Comparison of ENCODE assay signal across 8 cellular contexts in the genomic region with DNA sequence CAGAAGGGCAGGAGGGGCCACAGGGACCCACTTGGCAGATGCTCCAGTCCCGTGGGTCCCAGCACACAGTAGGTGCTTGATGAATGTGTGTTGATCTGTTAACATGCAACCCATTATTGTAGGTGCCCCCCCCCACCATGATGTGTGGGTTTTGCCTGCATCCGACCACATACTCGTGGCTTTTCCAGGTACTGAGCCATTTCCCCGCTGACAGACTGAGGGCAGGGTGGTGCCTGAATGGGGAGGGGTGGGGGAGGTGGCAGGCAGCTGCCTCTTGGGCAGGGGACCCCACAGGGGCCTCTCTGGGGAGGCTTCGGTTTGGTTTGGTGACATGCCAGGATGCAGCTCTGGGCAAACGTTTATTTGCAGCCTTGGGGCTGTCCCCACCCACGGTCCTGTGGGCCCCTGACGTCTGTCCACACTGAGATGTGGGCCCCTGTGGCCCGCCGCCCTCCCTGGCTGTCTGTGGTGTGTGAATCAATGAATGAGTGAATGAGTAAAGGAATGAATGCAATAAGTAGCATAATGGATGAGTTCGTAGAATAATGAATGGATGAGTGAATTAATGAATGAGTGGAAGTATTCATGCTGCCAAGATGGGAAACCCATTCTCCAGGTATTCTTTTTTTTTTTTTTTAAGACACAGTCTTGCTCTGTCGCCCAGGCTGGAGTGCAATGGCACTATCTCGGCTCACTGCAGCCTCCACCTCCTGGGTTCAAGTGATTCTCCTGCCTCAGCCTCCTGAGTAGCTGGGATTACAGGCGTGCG. TPM values are rescaled to one million over a fixed set of nuclear protein-coding genes. Genes with fewer than 3 reads are reported as not detected.
A peak's percentile ranks its signal among the peaks of the same experiment; 100 is the strongest.
DNase-seq lines count a peak whose midpoint lies in the region; ATAC-seq, FAIRE-seq and TF ChIP-seq lines count a peak whose summit lies in the region.

No MANE protein-coding gene starts in this region.

- ATAC-seq in A549 (no peak), HG02973 (IDR thresholded peaks at IDR 0.05; ENCODE audit: unreplicated experiment) (peak; percentile 40), left lobe of liver (no peak)
- ATAC-seq in effector memory CD8-positive, alpha-beta T cell (replicated peaks) = peak; percentile 65

- H3K4me3 Mint-ChIP-seq in effector memory CD8-positive, alpha-beta T cell = peak overlapping the region; percentile 57 to 64

- H3K27me3 Mint-ChIP-seq in effector memory CD8-positive, alpha-beta T cell = no peaks in the 10 kb centered on the region

- peak overlapping the region; percentile 99 to 100 for H3K27ac ChIP-seq in A549

- POLR2A ChIA-PET in A549 (lab: Yijun Ruan, JAX) = interaction anchor here (1.1 kb wide), 1 partner anchor 10 kb away, joined by 4 read pairs; no protein-coding TSS in a partner anchor

- H3K9me3 ChIP-seq in A549 = no peaks in the 10 kb centered on the region

- TF ChIP-seq POLR2A in A549 (IDR thresholded peaks at IDR 0.05; ENCODE audit: low read length) = no peak

- H3K9me3 Mint-ChIP-seq in effector memory CD8-positive, alpha-beta T cell = no peaks in the 10 kb centered on the region

- H3K4me2 ChIP-seq in A549 = peak overlapping the region; percentile 92

- CTCF ChIA-PET in A549 (lab: Yijun Ruan, JAX) = interaction anchor here (6.5 kb wide), 1 partner anchor 11 kb away, joined by 57 read pairs; a partner anchor contains a TSS

- no peak overlapping the region; the same call in 2 of the 3 replicates for H3K4me3 ChIP-seq in A549

- no peak for TF ChIP-seq CTCF in A549 (IDR thresholded peaks at IDR 0.05)

- TF ChIP-seq EP300 in A549 (IDR thresholded peaks at IDR 0.05) = no peak

- peaks cover 34% of the 10 kb centered on the region for H3K36me3 Mint-ChIP-seq in effector memory CD8-positive, alpha-beta T cell (ENCODE audit: insufficient read depth)

- no peak for TF ChIP-seq RAD21 in A549 (conservative IDR thresholded peaks at IDR 0.05 in 1 of 2, IDR thresholded peaks at IDR 0.05 in 1 of 2)

- no peak for FAIRE-seq in A549 (lab: Jason Lieb, UNC)

- peaks cover 30% of the 10 kb centered on the region for H3K4me1 ChIP-seq in A549

- peak overlapping the region; percentile 89 to 99 for H3K27ac Mint-ChIP-seq in effector memory CD8-positive, alpha-beta T cell

- DNase-seq in A549 (ENCODE audit: low read depth in 1 of 2, low spot score in 1 of 2) (no peak), NCI-H345 treated with DMSO at 0.1 percent for 48 hours (lab: John Stamatoyannopoulos, UW; ENCODE audit: unreplicated experiment) (no peak), left lobe of liver (ENCODE audit: low spot score) (no peak), NCI-H446 treated with DMSO at 0.1 percent for 48 hours (lab: John Stamatoyannopoulos, UW) (no peak)
- peak; percentile 67 to 79 for DNase-seq in activated CD4-positive, alpha-beta T cell treated with anti-CD3 and anti-CD28 coated beads, Interleukin-2, amount 50 U/mL, for 24 hours (ENCODE audit: low read depth in 1 of 2, low spot score in 1 of 2)
- DNase-seq in effector memory CD8-positive, alpha-beta T cell = peak; percentile 76 to 82 (median 81)
- peak; percentile 66 for DNase-seq in stimulated activated CD4-positive, alpha-beta T cell treated with anti-CD3 and anti-CD28 coated beads, Interleukin-12 subunit alpha, Interleukin-12 subunit beta, amount 100 ng/mL, for 4 hours

- H3K4me1 Mint-ChIP-seq in effector memory CD8-positive, alpha-beta T cell (ENCODE audit: low read depth in 2 of 2) = peaks cover 45 to 57% of the 10 kb centered on the region in 2 donors

- 71% methylated on average over 9 of the region's 15 CpGs for WGBS in A549 (ENCODE audit: missing lambda C conversion rate)

TF ChIP-seq in A549, 52 proteins besides CTCF, POLR2A, EP300 and RAD21:
- TF ChIP-seq HOXB13 (CRISPR knock-in tag; IDR thresholded peaks at IDR 0.05; ENCODE audit: low read depth) = no peak
- TF ChIP-seq ZSCAN20 (CRISPR knock-in tag; IDR thresholded peaks at IDR 0.05) = no peak

RNA-seq across cellular contexts. Expression of a gene that starts 9.0 kb away (rescaled TPM):
- 52.9 and 68.9 TPM in 2 replicates for polyA plus RNA-seq in A549 (2011; rRNA removed)
- polyA plus RNA-seq in A549 (2012; cell fraction: cytosol; rRNA removed) = 96.0 and 202 TPM in 2 replicates
- polyA plus RNA-seq in A549 (2012; cell fraction: nucleus; rRNA removed) = 69.5 and 147 TPM in 2 replicates
- 52.6 to 70.4 TPM (median 65.1 TPM) in 3 replicates for polyA plus RNA-seq in A549 (2017; fragmentation: RNase III; extraction: RNeasy Plus Mini Kit Qiagen cat#74134 plus additional on column Dnase treatment)
- polyA minus RNA-seq in A549 (2011; rRNA and poly(A)+ RNA removed) = 23.0 and 35.5 TPM in 2 replicates
- 47.4 TPM for total RNA-seq in left lobe of liver

RNA-seq across cellular contexts. Expression of a gene that starts 16.2 kb away (rescaled TPM):
- polyA plus RNA-seq in A549 (2011; rRNA removed) (0.34 and 0.63 TPM in 2 replicates), A549 (2017; fragmentation: RNase III; extraction: RNeasy Plus Mini Kit Qiagen cat#74134 plus additional on column Dnase treatment) (0.49 to 0.64 TPM (median 0.50 TPM) in 3 replicates)
- polyA plus RNA-seq in A549 (2012; cell fraction: cytosol; rRNA removed) = 0.17 and 0.21 TPM in 2 replicates
- 2.2 and 2.4 TPM in 2 replicates for polyA plus RNA-seq in A549 (2012; cell fraction: nucleus; rRNA removed)
- 1.5 and 2.2 TPM in 2 replicates for polyA minus RNA-seq in A549 (2011; rRNA and poly(A)+ RNA removed)
- 2.8 TPM for total RNA-seq in left lobe of liver

RNA-seq across cellular contexts. Expression of a gene that starts 32.4 kb away (rescaled TPM):
- polyA plus RNA-seq in A549 (2011; rRNA removed) = 106 and 154 TPM in 2 replicates
- 311 and 362 TPM in 2 replicates for polyA plus RNA-seq in A549 (2012; cell fraction: cytosol; rRNA removed)
- 158 and 166 TPM in 2 replicates for polyA plus RNA-seq in A549 (2012; cell fraction: nucleus; rRNA removed)
- 169 to 180 TPM (median 171 TPM) in 3 replicates for polyA plus RNA-seq in A549 (2017; fragmentation: RNase III; extraction: RNeasy Plus Mini Kit Qiagen cat#74134 plus additional on column Dnase treatment)
- polyA minus RNA-seq in A549 (2011; rRNA and poly(A)+ RNA removed) = 51.2 and 54.0 TPM in 2 replicates
- 53.3 TPM for total RNA-seq in left lobe of liver

RNA-seq across cellular contexts. Expression of a gene that starts 50.0 kb away (rescaled TPM):
- polyA plus RNA-seq in A549 (2011; rRNA removed) (7.1 and 8.6 TPM in 2 replicates), A549 (2017; fragmentation: RNase III; extraction: RNeasy Plus Mini Kit Qiagen cat#74134 plus additional on column Dnase treatment) (4.5 to 5.9 TPM (median 5.3 TPM) in 3 replicates)
- 2.4 and 3.9 TPM in 2 replicates for polyA plus RNA-seq in A549 (2012; cell fraction: cytosol; rRNA removed)
- 2.9 and 3.5 TPM in 2 replicates for polyA plus RNA-seq in A549 (2012; cell fraction: nucleus; rRNA removed)
- 23.2 and 30.1 TPM in 2 replicates for polyA minus RNA-seq in A549 (2011; rRNA and poly(A)+ RNA removed)
- 62.4 TPM for total RNA-seq in left lobe of liver

Comparison
In these comparisons a context has a peak if more than half of its experiments do, and no peak if none do; other contexts are left out.
1. ATAC-seq: peak in HG02973 (single experiment) and effector memory CD8-positive, alpha-beta T cell (single experiment); none in A549 (0 of 2) and left lobe of liver (single experiment).
2. DNase-seq: peak in activated CD4-positive, alpha-beta T cell treated with anti-CD3 and anti-CD28 coated beads, Interleukin-2, amount 50 U/mL, for 24 hours (2 of 2), effector memory CD8-positive, alpha-beta T cell (3 of 3) and stimulated activated CD4-positive, alpha-beta T cell treated with anti-CD3 and anti-CD28 coated beads, Interleukin-12 subunit alpha, Interleukin-12 subunit beta, amount 100 ng/mL, for 4 hours (single experiment); none in A549 (0 of 2), NCI-H345 treated with DMSO at 0.1 percent for 48 hours (single experiment), left lobe of liver (single experiment) and NCI-H446 treated with DMSO at 0.1 percent for 48 hours (single experiment).